23 cellular contexts compared by ENCODE assay signal in genomic region chr3:60281970-60282369, GRCh38.
DNase-seq lines count a peak whose midpoint lies in the region; ATAC-seq and TF ChIP-seq lines count a peak whose summit lies in the region.
"Had no signal": no experiment of that assay in that cellular context is flagged by ENCODE, and none has a peak within 500 bp of the region (broad histone marks: within the 10 kb centered on the region; RNA-seq: fewer than 3 reads in every experiment).

No MANE protein-coding gene starts in this region.

- peak overlapping the region; percentile 40 for H3K4me2 ChIP-seq in smooth muscle cell
- H3K4me2 ChIP-seq: A549, BLaER1 had no signal

- H3K9me3 ChIP-seq in AG04450 (ENCODE audit: control insufficient read depth, insufficient read depth, low read length) (no peaks in the 10 kb centered on the region), WERI-Rb-1 (ENCODE audit: severe bottlenecking) (no peaks in the 10 kb centered on the region), smooth muscle cell (replicated peaks; ENCODE audit: low read depth) (no peaks in the 10 kb centered on the region), left ventricle myocardium inferior (replicated peaks) (no peaks in the 10 kb centered on the region)
- H3K9me3 ChIP-seq: A549, BE2C had no signal

- H3K27me3 ChIP-seq in AG04450 (ENCODE audit: control insufficient read depth, insufficient read depth, low read length) (no peaks in the 10 kb centered on the region), WERI-Rb-1 (ENCODE audit: insufficient read depth, low read depth, severe bottlenecking) (no peaks in the 10 kb centered on the region), smooth muscle cell (ENCODE audit: low read depth) (no peaks in the 10 kb centered on the region), left ventricle myocardium inferior (ENCODE audit: low read depth) (no peaks in the 10 kb centered on the region)
- H3K27me3 ChIP-seq: BE2C, BLaER1 had no signal

- no peaks in the 10 kb centered on the region for H3K4me1 ChIP-seq in smooth muscle cell (ENCODE audit: low read depth)
- no peaks in the 10 kb centered on the region for H3K4me1 ChIP-seq in left ventricle myocardium inferior
- H3K4me1 ChIP-seq: A549, BE2C, BLaER1 had no signal

- CTCF ChIA-PET in AG04450 (lab: Charles Lee) = no interaction called here

- no peaks in the 10 kb centered on the region for H4K20me1 ChIP-seq in smooth muscle cell (ENCODE audit: low read depth)
- H4K20me1 ChIP-seq: BLaER1 had no signal

- H3K36me3 ChIP-seq in WERI-Rb-1 (no peaks in the 10 kb centered on the region), smooth muscle cell (ENCODE audit: low read depth) (no peaks in the 10 kb centered on the region), left ventricle myocardium inferior (no peaks in the 10 kb centered on the region)
- H3K36me3 ChIP-seq: BE2C, BLaER1 had no signal

- H3K79me2 ChIP-seq in smooth muscle cell (ENCODE audit: low read depth) = no peaks in the 10 kb centered on the region

- POLR2A ChIA-PET in AG04450 (lab: Yijun Ruan, JAX) = no interaction called here

- peak overlapping the region; percentile 42 for H2AFZ ChIP-seq in smooth muscle cell (ENCODE audit: low read depth)

- intact Hi-C loops in left ventricle myocardium inferior (cut with micrococcal nuclease) = no loop called here

- no peak overlapping the region for H3K9ac ChIP-seq in smooth muscle cell (ENCODE audit: low read depth)
- H3K9ac ChIP-seq: BLaER1 had no signal

- H3K4me3 ChIP-seq in AG04450 (ENCODE audit: low read depth, low read length) (no peak overlapping the region), WERI-Rb-1 (ENCODE audit: low read depth, low read length) (no peak overlapping the region), smooth muscle cell (no peak overlapping the region), left ventricle myocardium inferior (no peak overlapping the region)
- H3K4me3 ChIP-seq: A549, BLaER1, GM12878 had no signal

- WGBS in smooth muscle cell (ENCODE audit: low lambda C conversion rate) = 30% methylated on average over 3 of the region's 3 CpGs

- H3F3A ChIP-seq in smooth muscle cell (ENCODE audit: low read depth) = no peaks in the 10 kb centered on the region

- ATAC-seq in HG03097 (IDR thresholded peaks at IDR 0.05; ENCODE audit: low FRiP score, unreplicated experiment) = no peak
- ATAC-seq: A549, GM12878 had no signal

- no peak overlapping the region for H3K27ac ChIP-seq in AG04450 (ENCODE audit: low read depth, low read length)
- peak overlapping the region; percentile 73 for H3K27ac ChIP-seq in WERI-Rb-1
- H3K27ac ChIP-seq in smooth muscle cell (ENCODE audit: low read depth) = peak overlapping the region; percentile 9
- H3K27ac ChIP-seq in left ventricle myocardium inferior (replicated peaks) = no peak overlapping the region
- H3K27ac ChIP-seq: 22Rv1, A549, BLaER1 had no signal

- TF ChIP-seq CTCF in AG04450 (IDR thresholded peaks at IDR 0.05; ENCODE audit: low read depth, low read length) = no peak
- TF ChIP-seq CTCF in WERI-Rb-1 (IDR thresholded peaks at IDR 0.05; ENCODE audit: low read depth, low read length) = no peak
- no peak for TF ChIP-seq CTCF in smooth muscle cell (IDR thresholded peaks at IDR 0.05; ENCODE audit: borderline replicate concordance, insufficient read depth, poor library complexity, severe bottlenecking)
- no peak for TF ChIP-seq CTCF in left ventricle myocardium inferior (IDR thresholded peaks at IDR 0.05; ENCODE audit: borderline replicate concordance)

- peak; percentile 16 for DNase-seq in AG04450 (ENCODE audit: low read depth, low spot score)
- no peak for DNase-seq in WERI-Rb-1
- peak; percentile 6 for DNase-seq in iris pigment epithelial cell (ENCODE audit: low read depth)
- no peak for DNase-seq in smooth muscle cell (lab: John Stamatoyannopoulos, UW; ENCODE audit: unreplicated experiment)
- DNase-seq in left ventricle myocardium inferior = no peak
- no peak for DNase-seq in NCI-H1092 (lab: John Stamatoyannopoulos, UW)
- DNase-seq: BE2C; CD4-positive, alpha-beta memory T cell; CD4-positive, CD25-positive, alpha-beta regulatory T cell; CD8-positive, alpha-beta memory T cell; COR-L47; DMS 273 treated with DMSO at 0.1 percent for 48 hours; DMS153; DMS53; DMS79; DND-41; EL; GDM1 had no signal

Comparison
In these comparisons a context has a peak if more than half of its experiments do, and no peak if none do; other contexts are left out.
1. DNase-seq: peak in AG04450 (single experiment) and iris pigment epithelial cell (single experiment); none in WERI-Rb-1 (single experiment), smooth muscle cell (single experiment), left ventricle myocardium inferior (single experiment) and NCI-H1092 (single experiment).
2. H3K27ac ChIP-seq: peak in WERI-Rb-1 (single experiment) and smooth muscle cell (single experiment); none in AG04450 (single experiment) and left ventricle myocardium inferior (single experiment).